8 cellular contexts compared by ENCODE assay signal in genomic region chr4:10461091-10461849, GRCh38. TPM values are rescaled to one million over a fixed set of nuclear protein-coding genes. Genes with fewer than 3 reads are reported as not detected.
DNase-seq lines count a peak whose midpoint lies in the region; ATAC-seq and TF ChIP-seq lines count a peak whose summit lies in the region.

No MANE protein-coding gene starts in this region.

- H3K4ac ChIP-seq in mesendoderm (ENCODE audit: low read depth, low read length) = no peak overlapping the region

- TF ChIP-seq CTCF in Caco-2 (IDR thresholded peaks at IDR 0.05; ENCODE audit: insufficient read depth in 1 of 2, low read depth in 1 of 2, low read length in 1 of 2, severe bottlenecking in 1 of 2, unreplicated experiment in 1 of 2) = no peak

- peaks cover 22% of the 10 kb centered on the region for H3K9me3 Mint-ChIP-seq in Caco-2 (ENCODE audit: unreplicated experiment)

- no peak overlapping the region for H3K4me3 Mint-ChIP-seq in Caco-2 (ENCODE audit: unreplicated experiment)

- H4K5ac ChIP-seq in mesendoderm (ENCODE audit: low read length) = no peak overlapping the region

- H3K9ac ChIP-seq in Karpas-422 (ENCODE audit: low read length) = no peak overlapping the region
- H3K9ac ChIP-seq in mesendoderm (ENCODE audit: low read length) = peak overlapping the region; percentile 52

- no peaks in the 10 kb centered on the region for H3K27me3 ChIP-seq in Karpas-422 (ENCODE audit: low read length)
- H3K27me3 ChIP-seq in mesendoderm (ENCODE audit: insufficient read depth, low read length, poor library complexity) = peaks cover 35% of the 10 kb centered on the region
- no peaks in the 10 kb centered on the region for H3K27me3 ChIP-seq in Caco-2 (replicated peaks; ENCODE audit: control insufficient read depth, insufficient read depth, low read length)

- H3K4me1 ChIP-seq in Karpas-422 (ENCODE audit: low read length) (peaks cover 5% of the 10 kb centered on the region), mesendoderm (ENCODE audit: control insufficient read depth, low read depth, low read length) (no peaks in the 10 kb centered on the region), Caco-2 (no peaks in the 10 kb centered on the region)

- no peaks in the 10 kb centered on the region for H3K36me3 ChIP-seq in Karpas-422 (ENCODE audit: insufficient read depth, low read length)
- no peaks in the 10 kb centered on the region for H3K36me3 ChIP-seq in mesendoderm (ENCODE audit: control insufficient read depth, insufficient read depth, low read length)
- no peaks in the 10 kb centered on the region for H3K36me3 ChIP-seq in Caco-2 (ENCODE audit: control insufficient read depth, insufficient read depth, low read length)

- H3K4me3 ChIP-seq in Karpas-422 (ENCODE audit: low read length) = no peak overlapping the region
- H3K4me3 ChIP-seq in mesendoderm (ENCODE audit: low read length) = peak overlapping the region; percentile 12
- H3K4me3 ChIP-seq in Caco-2 (ENCODE audit: low read depth, low read length) = no peak overlapping the region

- peaks cover 4% of the 10 kb centered on the region for H3K79me2 ChIP-seq in Karpas-422 (ENCODE audit: low read length)
- no peaks in the 10 kb centered on the region for H3K79me2 ChIP-seq in mesendoderm (ENCODE audit: control insufficient read depth, insufficient read depth, low read length)

- H3K27me3 Mint-ChIP-seq in Caco-2 (ENCODE audit: insufficient read depth, unreplicated experiment) = no peaks in the 10 kb centered on the region

- no peak overlapping the region for H2AFZ ChIP-seq in Karpas-422 (ENCODE audit: low read length)

- DNase-seq in ELF-1 (ENCODE audit: low read depth, low spot score) (peak; percentile 90), Karpas-422 (peak; percentile 78), mesendoderm (peak; percentile 82), Caco-2 (no peak)
- peak; percentile 65 to 70 for DNase-seq in activated CD4-positive, alpha-beta T cell treated with anti-CD3 and anti-CD28 coated beads, Interleukin-2, amount 50 U/mL, for 48 hours
- DNase-seq in effector CD4-positive, alpha-beta T cell = peak; percentile 49
- peak; percentile 37 to 41 for DNase-seq in stimulated activated CD8-positive, alpha-beta memory T cell treated with anti-CD3 and anti-CD28 coated beads, Interleukin-4, amount 100 ng/mL, for 1 hour (ENCODE audit: low read depth in 2 of 2, low spot score in 1 of 2)

- WGBS in mesendoderm (ENCODE audit: extremely low coverage, insufficient coverage, low lambda C conversion rate) = no CpG with 5 or more reads among the region's 72 CpGs

- H3K56ac ChIP-seq in mesendoderm (ENCODE audit: low read length) = peak overlapping the region; percentile 75

- H3K36me3 Mint-ChIP-seq in Caco-2 (ENCODE audit: insufficient read depth, unreplicated experiment) = no peaks in the 10 kb centered on the region

- no peaks in the 10 kb centered on the region for H3K9me3 ChIP-seq in Karpas-422 (ENCODE audit: low read length)
- H3K9me3 ChIP-seq in Caco-2 = no peaks in the 10 kb centered on the region

- peaks cover 1% of the 10 kb centered on the region for H3K79me1 ChIP-seq in mesendoderm (ENCODE audit: low read length)

- H3K27ac ChIP-seq in Karpas-422 (ENCODE audit: low read length) = no peak overlapping the region
- H3K27ac ChIP-seq in mesendoderm (ENCODE audit: low read depth, low read length) = no peak overlapping the region

- no peaks in the 10 kb centered on the region for H4K20me1 ChIP-seq in Karpas-422 (ENCODE audit: insufficient read depth, low read depth, low read length)

- POLR2A ChIA-PET in Caco-2 (lab: Charles Lee) = no interaction called here

- H3K4me2 ChIP-seq in Karpas-422 (ENCODE audit: low read depth, low read length, poor library complexity, severe bottlenecking) = no peak overlapping the region
- H3K4me2 ChIP-seq in mesendoderm (ENCODE audit: low read length) = peak overlapping the region; percentile 83

- no peak overlapping the region for H3K23ac ChIP-seq in mesendoderm (ENCODE audit: low read length)

- H3K9me2 ChIP-seq in Karpas-422 (replicated peaks; ENCODE audit: insufficient read depth, low read length) = no peaks in the 10 kb centered on the region

- H2AK5ac ChIP-seq in mesendoderm (ENCODE audit: low read length) = no peak overlapping the region

- intact Hi-C loops in Caco-2 (cut with micrococcal nuclease; ENCODE audit: unreplicated experiment) = no loop called here

- H3K18ac ChIP-seq in mesendoderm (ENCODE audit: low read length) = no peak overlapping the region

- BruUV-seq in Caco-2 (replicated peaks; lab: Mats Ljungman, UMichigan) = no TSS peak

- no peak overlapping the region for H2BK120ac ChIP-seq in mesendoderm (ENCODE audit: low read depth, low read length)

- H2BK5ac ChIP-seq in mesendoderm (ENCODE audit: low read length) = no peak overlapping the region

- H4K8ac ChIP-seq in mesendoderm (ENCODE audit: low read depth, low read length) = no peak overlapping the region

- ATAC-seq in GM21717 (IDR thresholded peaks at IDR 0.05; ENCODE audit: unreplicated experiment) = peak; percentile 72

- no peaks in the 10 kb centered on the region for H3K4me1 Mint-ChIP-seq in Caco-2 (ENCODE audit: low read depth, unreplicated experiment)

- CTCF ChIA-PET in Caco-2 (lab: Charles Lee) = no interaction called here

- no peak overlapping the region for H2BK15ac ChIP-seq in mesendoderm (replicated peaks; ENCODE audit: low read depth)

- H3K27ac Mint-ChIP-seq in Caco-2 (ENCODE audit: unreplicated experiment) = no peak overlapping the region

RNA-seq across cellular contexts. Expression of gene ZNF518B, which starts 4.0 kb away (rescaled TPM):
- total RNA-seq in Karpas-422 (2014; rRNA removed; shearing (Covaris generic); ENCODE audit: low replicate concordance) = 29.7 and 76.6 TPM in 2 replicates
- 6.0 TPM for polyA plus RNA-seq in mesendoderm (2013, experiment 1 of 2)
- polyA plus RNA-seq in mesendoderm (2013, experiment 2 of 2) = 5.5 TPM
- not detected in 2 replicates for total RNA-seq in Caco-2 (2022)

Comparison
In these comparisons a context has a peak if more than half of its experiments do, and no peak if none do; other contexts are left out.
1. DNase-seq: peak in ELF-1 (single experiment), Karpas-422 (single experiment), activated CD4-positive, alpha-beta T cell treated with anti-CD3 and anti-CD28 coated beads, Interleukin-2, amount 50 U/mL, for 48 hours (2 of 2), effector CD4-positive, alpha-beta T cell (single experiment), mesendoderm (single experiment) and stimulated activated CD8-positive, alpha-beta memory T cell treated with anti-CD3 and anti-CD28 coated beads, Interleukin-4, amount 100 ng/mL, for 1 hour (2 of 2); none in Caco-2 (0 of 2).
2. RNA of gene ZNF518B, which starts 4.0 kb away (total RNA-seq): 29.7 to 76.6 TPM in Karpas-422; not detected in Caco-2; every median in the first group is over 10 times any median in the second.